8 cellular contexts compared by ENCODE assay signal in genomic region chr15:43493687-43494472, GRCh38. TPM values are rescaled to one million over a fixed set of nuclear protein-coding genes. Genes with fewer than 3 reads are reported as not detected.
A peak's percentile ranks its signal among the peaks of the same experiment; 100 is the strongest.
DNase-seq lines count a peak whose midpoint lies in the region; ATAC-seq and TF ChIP-seq lines count a peak whose summit lies in the region.

No MANE protein-coding gene starts in this region.

- H3K4me1 Mint-ChIP-seq in naive thymus-derived CD4-positive, alpha-beta T cell: peaks cover 20 to 38% (median 31%) of the 10 kb centered on the region in 7 donors

- H3K9me3 Mint-ChIP-seq in naive thymus-derived CD4-positive, alpha-beta T cell: no peaks in the 10 kb centered on the region

- POLR2A ChIA-PET in AG04450 (lab: Yijun Ruan, JAX): interaction anchor here (1.1 to 2.6 kb wide), 3 partner anchors 12 to 23 kb away, joined by 3 to 17 read pairs (median 5); partner anchors contain the start of gene MAP1A
- POLR2A ChIA-PET in naive thymus-derived CD4-positive, alpha-beta T cell (lab: Charles Lee): interaction anchor here (0.7 to 8.1 kb wide), 4 partner anchors 12 to 332 kb away, joined by 3 to 56 read pairs (median 4); no protein-coding TSS in a partner anchor

- H3K4me3 ChIP-seq in AG04450 (ENCODE audit: low read depth, low read length): peak overlapping the region; percentile 95; the same call in 1 of the 2 replicates
- H3K4me3 ChIP-seq in Jurkat, Clone E6-1 (ENCODE audit: low read length): peak overlapping the region; percentile 89
- peak overlapping the region; percentile 89 for H3K4me3 ChIP-seq in naive thymus-derived CD4-positive, alpha-beta T cell (ENCODE audit: low read length)

- H3K9me3 ChIP-seq in AG04450 (ENCODE audit: control insufficient read depth, insufficient read depth, low read length): no peaks in the 10 kb centered on the region
- H3K9me3 ChIP-seq in naive thymus-derived CD4-positive, alpha-beta T cell (ENCODE audit: control insufficient read depth in 2 of 3, low read length in 3 of 3): no peaks in the 10 kb centered on the region

- H3K36me3 ChIP-seq in naive thymus-derived CD4-positive, alpha-beta T cell (ENCODE audit: control insufficient read depth in 2 of 3, insufficient read depth in 3 of 3, low read length in 3 of 3): peaks cover 0 to 5% (median 0%) of the 10 kb centered on the region in 3 experiments

- no peaks in the 10 kb centered on the region for H3K27me3 ChIP-seq in AG04450 (ENCODE audit: control insufficient read depth, insufficient read depth, low read length)
- H3K27me3 ChIP-seq in naive thymus-derived CD4-positive, alpha-beta T cell (ENCODE audit: control insufficient read depth in 2 of 2, insufficient read depth in 2 of 2, low read length in 2 of 2): no peaks in the 10 kb centered on the region
- no peaks in the 10 kb centered on the region for H3K27me3 ChIP-seq in foreskin keratinocyte

- H3K27ac ChIP-seq in AG04450 (ENCODE audit: low read depth, low read length) (peak overlapping the region; percentile 32), caudate nucleus (ENCODE audit: low read depth, low read length) (peak overlapping the region; percentile 92), foreskin keratinocyte (no peak overlapping the region)
- peak overlapping the region; percentile 93 for H3K27ac ChIP-seq in naive thymus-derived CD4-positive, alpha-beta T cell (ENCODE audit: low read depth, low read length)

- no peak for TF ChIP-seq CTCF in AG04450 (IDR thresholded peaks at IDR 0.05; ENCODE audit: low read depth, low read length)
- no peak for TF ChIP-seq CTCF in foreskin keratinocyte (conservative IDR thresholded peaks at IDR 0.05)

- no peak for ATAC-seq in naive thymus-derived CD4-positive, alpha-beta T cell
- ATAC-seq in foreskin keratinocyte (no peak), HG02798 (IDR thresholded peaks at IDR 0.05; ENCODE audit: poor library complexity, unreplicated experiment) (no peak), HG03460 (IDR thresholded peaks at IDR 0.05; ENCODE audit: unreplicated experiment) (no peak)

- peak overlapping the region; percentile 87 to 99 (median 96) for H3K4me3 Mint-ChIP-seq in naive thymus-derived CD4-positive, alpha-beta T cell

- H3K4me1 ChIP-seq in naive thymus-derived CD4-positive, alpha-beta T cell (ENCODE audit: control insufficient read depth in 2 of 2, insufficient read depth in 2 of 2, low read length in 2 of 2): peaks cover 11 to 13% of the 10 kb centered on the region in 2 donors
- H3K4me1 ChIP-seq in foreskin keratinocyte: no peaks in the 10 kb centered on the region

- DNase-seq in AG04450 (ENCODE audit: low read depth, low spot score): no peak
- no peak for DNase-seq in Jurkat, Clone E6-1 (ENCODE audit: low read depth, low spot score)
- DNase-seq in caudate nucleus (lab: John Stamatoyannopoulos, UW): no peak
- DNase-seq in naive thymus-derived CD4-positive, alpha-beta T cell: no peak
- no peak for DNase-seq in foreskin keratinocyte
- DNase-seq in AG20443 (ENCODE audit: low spot score): no peak

- no peaks in the 10 kb centered on the region for H3K27me3 Mint-ChIP-seq in naive thymus-derived CD4-positive, alpha-beta T cell

- peak overlapping the region; percentile 83 to 99 (median 96) for H3K27ac Mint-ChIP-seq in naive thymus-derived CD4-positive, alpha-beta T cell

- CTCF ChIA-PET in AG04450 (lab: Charles Lee): interaction anchor here (1.1 to 2.1 kb wide), 2 partner anchors 16 to 20 kb away, joined by 6 to 11 read pairs; no protein-coding TSS in a partner anchor
- CTCF ChIA-PET in naive thymus-derived CD4-positive, alpha-beta T cell (lab: Charles Lee): interaction anchor here (1.0 to 3.1 kb wide), 3 partner anchors 12 to 21 kb away, joined by 3 to 13 read pairs (median 4); no protein-coding TSS in a partner anchor

- intact Hi-C loops in naive thymus-derived CD4-positive, alpha-beta T cell (cut with micrococcal nuclease): loop anchor here (1.0 to 5.0 kb wide), 3 partner anchors 16 to 1043 kb away; partner anchors contain the start of genes EIF3J (in 1 of the 2) and LCMT2 (in 1 of the 2)

- peaks cover 3 to 6% (median 6%) of the 10 kb centered on the region in 5 donors for H3K36me3 Mint-ChIP-seq in naive thymus-derived CD4-positive, alpha-beta T cell

RNA-seq across cellular contexts. Expression of gene TP53BP1, which starts 0.9 kb away (rescaled TPM):
- polyA plus RNA-seq in AG04450 (2011; rRNA removed): 76.6 and 85.6 TPM in 2 replicates
- 151 and 161 TPM in 2 replicates for polyA minus RNA-seq in AG04450 (2011; rRNA and poly(A)+ RNA removed)
- polyA plus RNA-seq in Jurkat, Clone E6-1 (2012; ENCODE audit: insufficient read depth, insufficient read length): 30.0 TPM
- 10 to 100 TPM; 34.5 to 41.6 (median 40.6) TPM for total RNA-seq in naive thymus-derived CD4-positive, alpha-beta T cell
- polyA plus RNA-seq in naive thymus-derived CD4-positive, alpha-beta T cell: 10 to 100 TPM in 1 of 2 donors, 1 to 10 TPM in 1; 9.3 to 13.5 TPM
- total RNA-seq in foreskin keratinocyte: 31.5 and 33.0 TPM in 2 replicates
- polyA plus RNA-seq in foreskin keratinocyte: 13.1 and 13.3 TPM in 2 replicates

RNA-seq across cellular contexts. Expression of gene MAP1A, which starts 23.5 kb away (rescaled TPM):
- polyA plus RNA-seq in AG04450 (2011; rRNA removed): 48.5 and 52.9 TPM in 2 replicates
- 181 and 203 TPM in 2 replicates for polyA minus RNA-seq in AG04450 (2011; rRNA and poly(A)+ RNA removed)
- 24.8 TPM for polyA plus RNA-seq in Jurkat, Clone E6-1 (2012; ENCODE audit: insufficient read depth, insufficient read length)
- 10 to 100 TPM in 1 of 5 experiments, 1 to 10 TPM in 2, under 1 TPM in 2; 0.30 to 13.6 (median 1.4) TPM for total RNA-seq in naive thymus-derived CD4-positive, alpha-beta T cell
- polyA plus RNA-seq in naive thymus-derived CD4-positive, alpha-beta T cell: under 1 TPM; 0.22 to 0.24 TPM
- total RNA-seq in foreskin keratinocyte: 0.24 and 0.28 TPM in 2 replicates
- polyA plus RNA-seq in foreskin keratinocyte: 0.04 and 0.08 TPM in 2 replicates

Comparison
In these comparisons a context has a peak if more than half of its experiments do, and no peak if none do; other contexts are left out.
1. RNA of gene MAP1A, which starts 23.5 kb away (polyA plus RNA-seq): 48.5 to 52.9 TPM in AG04450; 0.22 to 0.24 TPM in naive thymus-derived CD4-positive, alpha-beta T cell and 0.04 to 0.08 TPM in foreskin keratinocyte; every median in the first group is over 10 times any median in the second.
2. Peak in every context shown above with its lines, with median percentiles within 50 percentile points of each other: H3K4me3 ChIP-seq.